14 cellular contexts compared by ENCODE assay signal in the genomic region with DNA sequence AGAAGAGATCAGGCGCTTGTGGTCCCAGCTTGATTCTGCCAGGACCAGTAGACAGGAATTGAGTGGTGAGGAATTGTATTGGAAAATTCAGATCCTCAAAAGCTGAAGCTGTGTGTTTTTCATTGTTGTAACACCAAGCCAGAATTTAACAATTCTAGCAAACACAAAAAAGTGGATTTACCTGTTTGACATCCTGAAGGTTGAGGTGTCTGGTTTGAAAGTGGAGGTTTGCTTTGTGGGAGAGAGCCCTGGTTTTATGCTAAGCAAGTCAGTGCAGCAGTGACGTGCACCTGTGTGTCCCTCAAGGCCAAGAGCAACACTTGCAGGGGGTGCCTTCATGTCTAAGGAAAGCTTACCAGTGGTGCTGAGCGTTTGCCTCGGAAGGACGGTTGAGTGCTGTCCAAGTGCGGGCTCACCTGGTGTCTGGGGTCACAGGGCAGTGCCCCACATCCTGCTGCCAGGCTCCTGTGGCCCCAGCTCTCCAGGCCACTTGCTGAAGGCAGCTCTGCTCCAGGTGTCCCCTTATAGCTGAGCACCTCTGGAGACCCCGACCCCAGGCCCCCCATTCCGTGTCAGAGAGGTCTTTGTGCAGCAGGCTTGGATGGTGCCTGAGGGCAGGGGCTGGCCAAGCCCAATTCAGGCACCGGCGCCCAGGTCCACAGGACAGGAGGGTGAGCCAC. TPM values are rescaled to one million over a fixed set of nuclear protein-coding genes. Genes with fewer than 3 reads are reported as not detected.
DNase-seq lines count a peak whose midpoint lies in the region; TF ChIP-seq lines count a peak whose summit lies in the region.
"Had no signal": no experiment of that assay in that cellular context is flagged by ENCODE, and none has a peak within 500 bp of the region (broad histone marks: within the 10 kb centered on the region; RNA-seq: fewer than 3 reads in every experiment).

No MANE protein-coding gene starts in this region.

- H3K27me3 ChIP-seq in H7 (ENCODE audit: control insufficient read depth, insufficient read depth, low read length) (no peaks in the 10 kb centered on the region), PC-9 (ENCODE audit: insufficient read depth, low read depth) (no peaks in the 10 kb centered on the region), esophagus (ENCODE audit: control insufficient read depth in 1 of 2, insufficient read depth in 2 of 2, low read length in 2 of 2) (no peaks in the 10 kb centered on the region), skeletal muscle tissue (ENCODE audit: control insufficient read depth in 3 of 3, insufficient read depth in 3 of 3, low read length in 3 of 3) (no peaks in the 10 kb centered on the region), esophagus muscularis mucosa (no peaks in the 10 kb centered on the region)
- H3K27me3 ChIP-seq: BLaER1 treated with 17β-estradiol and CSF1 and Interleukin-3, amounts not matched to agents 10 nM and 100 nM had no signal

- peaks cover 7% of the 10 kb centered on the region for H3K4me1 ChIP-seq in PC-9 (replicated peaks; ENCODE audit: insufficient read depth)
- H3K4me1 ChIP-seq in esophagus (ENCODE audit: control insufficient read depth in 2 of 2, insufficient read depth in 2 of 2, low read length in 1 of 2) = peaks cover 0 to 7% of the 10 kb centered on the region in 2 donors
- peaks cover 29 to 79% (median 69%) of the 10 kb centered on the region in 3 donors for H3K4me1 ChIP-seq in skeletal muscle tissue (ENCODE audit: control insufficient read depth in 3 of 3, insufficient read depth in 3 of 3, low read length in 3 of 3)
- H3K4me1 ChIP-seq in esophagus muscularis mucosa = peaks cover 0 to 5% (median 0%) of the 10 kb centered on the region in 4 donors
- H3K4me1 ChIP-seq: BLaER1 treated with 17β-estradiol and CSF1 and Interleukin-3, amounts not matched to agents 10 nM and 100 nM had no signal

- no peaks in the 10 kb centered on the region for H3K79me2 ChIP-seq in PC-9 (ENCODE audit: low read depth)

- no TSS peak for BruUV-seq in PC-9 (replicated peaks; lab: Mats Ljungman, UMichigan)

- no peaks in the 10 kb centered on the region; the same call in 1 of the 2 replicates for H3F3A ChIP-seq in PC-9 (ENCODE audit: insufficient read depth, low read depth)

- no peak for TF ChIP-seq POLR2A in esophagus muscularis mucosa (IDR thresholded peaks at IDR 0.05; ENCODE audit: low read depth)

- H3K9ac ChIP-seq in skeletal muscle tissue (ENCODE audit: low read depth in 1 of 3, low read length in 3 of 3) = peak overlapping the region in 2 of 3 donors; percentile 71 to 98
- H3K9ac ChIP-seq: BLaER1 treated with 17β-estradiol and CSF1 and Interleukin-3, amounts not matched to agents 10 nM and 100 nM had no signal

- intact Hi-C loops in PC-9 (cut with micrococcal nuclease; ENCODE audit: unreplicated experiment) (no loop called here), esophagus muscularis mucosa (cut with DNase I) (no loop called here)

- H3K27ac ChIP-seq in PC-9 (no peak overlapping the region), esophagus (ENCODE audit: low read depth in 2 of 2, low read length in 1 of 2) (peak overlapping the region; percentile 15 to 39), skeletal muscle tissue (ENCODE audit: low read depth, low read length) (peak overlapping the region; percentile 46), esophagus muscularis mucosa (replicated peaks in 1 of 4) (no peak overlapping the region)
- H3K27ac ChIP-seq: BLaER1 treated with 17β-estradiol and CSF1 and Interleukin-3, amounts not matched to agents 10 nM and 100 nM; HL-60 had no signal

- H3K36me3 ChIP-seq in H7 (replicated peaks; ENCODE audit: control insufficient read depth, insufficient read depth, low read length) = peaks cover 25% of the 10 kb centered on the region
- no peaks in the 10 kb centered on the region; the same call in 1 of the 2 replicates for H3K36me3 ChIP-seq in PC-9 (ENCODE audit: low read depth)
- peaks cover 21 to 85% of the 10 kb centered on the region in 2 donors for H3K36me3 ChIP-seq in esophagus (ENCODE audit: control insufficient read depth in 2 of 2, insufficient read depth in 2 of 2, low read length in 1 of 2)
- peaks cover 78 to 88% (median 84%) of the 10 kb centered on the region in 3 donors for H3K36me3 ChIP-seq in skeletal muscle tissue (ENCODE audit: control insufficient read depth in 3 of 3, insufficient read depth in 3 of 3, low read length in 3 of 3)
- peaks cover 82 to 100% (median 99%) of the 10 kb centered on the region in 4 donors for H3K36me3 ChIP-seq in esophagus muscularis mucosa

- CTCF ChIA-PET in PC-9 (lab: Charles Lee) = no interaction called here

- no peak overlapping the region for H2AFZ ChIP-seq in PC-9

- 84% methylated on average over 10 of the region's 10 CpGs for WGBS in esophagus, 2 donors
- 91% methylated on average over 8 of the region's 10 CpGs for WGBS in esophagus muscularis mucosa

- H3K4me3 ChIP-seq in H7 (ENCODE audit: insufficient read depth, low read depth, low read length) (no peak overlapping the region), PC-9 (no peak overlapping the region), esophagus (ENCODE audit: low read depth in 1 of 2, low read length in 2 of 2) (no peak overlapping the region), skeletal muscle tissue (ENCODE audit: low read length in 3 of 3) (peak overlapping the region; percentile 18 to 52 (median 44)), esophagus muscularis mucosa (no peak overlapping the region)
- H3K4me3 ChIP-seq: BLaER1 treated with 17β-estradiol and CSF1 and Interleukin-3, amounts not matched to agents 10 nM and 100 nM had no signal

- no peaks in the 10 kb centered on the region for H4K20me1 ChIP-seq in PC-9 (ENCODE audit: insufficient read depth)

- POLR2A ChIA-PET in PC-9 (lab: Charles Lee; ENCODE audit: unreplicated experiment) = no interaction called here

- H3K9me2 ChIP-seq in PC-9 (ENCODE audit: insufficient read depth) = no peaks in the 10 kb centered on the region

- no peak for TF ChIP-seq CTCF in PC-9 (conservative IDR thresholded peaks at IDR 0.05)
- no peak for TF ChIP-seq CTCF in esophagus muscularis mucosa (IDR thresholded peaks at IDR 0.05)

- no peaks in the 10 kb centered on the region for H3K9me3 ChIP-seq in PC-9 (ENCODE audit: insufficient read depth, low read depth)
- H3K9me3 ChIP-seq in esophagus (ENCODE audit: control insufficient read depth in 2 of 2, insufficient read depth in 1 of 2, low read depth in 1 of 2, low read length in 1 of 2) = no peaks in the 10 kb centered on the region
- no peaks in the 10 kb centered on the region for H3K9me3 ChIP-seq in skeletal muscle tissue (ENCODE audit: control insufficient read depth in 3 of 3, low read length in 3 of 3)
- no peaks in the 10 kb centered on the region for H3K9me3 ChIP-seq in esophagus muscularis mucosa
- H3K9me3 ChIP-seq: BLaER1 treated with 17β-estradiol and CSF1 and Interleukin-3, amounts not matched to agents 10 nM and 100 nM had no signal

- H3K4me2 ChIP-seq in PC-9 = 0 out of 2 replicates have a peak overlapping the region, but pooled peaks have one; percentile 8
- H3K4me2 ChIP-seq: BLaER1 treated with 17β-estradiol and CSF1 and Interleukin-3, amounts not matched to agents 10 nM and 100 nM had no signal

- DNase-seq in H7 (peak; percentile 31), PC-9 (peak in 1 of 2 experiments; percentile 68), esophagus muscularis mucosa (ENCODE audit: extremely low spot score) (no peak), SKM-1 (lab: John Stamatoyannopoulos, UW; ENCODE audit: unreplicated experiment) (no peak), COLO829 (ENCODE audit: low spot score) (no peak)
- DNase-seq: ACHN; CD4-positive, alpha-beta memory T cell; COR-L47; DMS153; GF-D8 had no signal

- no peak for TF ChIP-seq EP300 in esophagus muscularis mucosa (IDR thresholded peaks at IDR 0.05)

RNA-seq across cellular contexts. Expression of a gene that starts 27.7 kb away (rescaled TPM):
- 20.7 and 37.7 TPM in 2 replicates for total RNA-seq in H7 (2014; rRNA removed; shearing (Covaris generic))
- 33.4 and 33.6 TPM in 2 replicates for total RNA-seq in PC-9 (2021)
- polyA plus RNA-seq in esophagus = 10 to 100 TPM; 14.1 to 14.9 TPM
- 42.8 TPM for total RNA-seq in skeletal muscle tissue
- 10 to 100 TPM; 21.2 to 35.1 (median 24.7) TPM for total RNA-seq in esophagus muscularis mucosa

RNA-seq across cellular contexts. Expression of a gene that starts 27.9 kb away (rescaled TPM):
- total RNA-seq in H7 (2014; rRNA removed; shearing (Covaris generic)) = 16.8 and 26.4 TPM in 2 replicates
- 28.9 and 30.7 TPM in 2 replicates for total RNA-seq in PC-9 (2021)
- polyA plus RNA-seq in esophagus = 1 to 10 TPM; 2.5 to 7.1 TPM
- total RNA-seq in skeletal muscle tissue = 3.1 TPM
- 1 to 10 TPM in 3 of 4 donors, under 1 TPM in 1; 0.50 to 2.5 (median 1.7) TPM for total RNA-seq in esophagus muscularis mucosa

Comparison
In these comparisons a context has a peak if more than half of its experiments do, and no peak if none do; other contexts are left out.
1. H3K4me3 ChIP-seq: peak in skeletal muscle tissue (3 of 3); none in H7 (single experiment), PC-9 (single experiment), esophagus (0 of 2) and esophagus muscularis mucosa (0 of 4).
2. H3K27ac ChIP-seq: peak in esophagus (2 of 2) and skeletal muscle tissue (single experiment); none in PC-9 (single experiment) and esophagus muscularis mucosa (0 of 4).